In the genomic region with DNA sequence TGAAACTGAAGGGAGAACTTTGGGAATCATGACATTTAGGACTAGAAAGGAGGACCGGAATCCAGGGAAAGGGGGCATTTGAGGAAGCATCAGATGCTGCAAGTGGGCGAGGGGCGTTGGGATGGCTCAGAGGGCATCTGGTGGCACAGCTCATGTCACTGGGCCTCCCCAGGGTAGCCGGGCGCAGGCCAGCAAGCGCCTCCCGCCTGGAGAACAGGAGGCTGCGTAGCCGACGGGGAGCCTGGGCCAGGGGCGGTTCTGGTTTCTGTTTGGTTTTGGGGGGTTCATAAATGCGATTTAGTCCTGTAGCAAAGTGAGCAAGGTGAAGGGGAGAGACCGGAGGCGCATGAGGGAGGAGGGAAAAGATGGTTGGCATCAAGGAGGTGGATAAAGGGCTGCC, we compare ENCODE assay signal across 12 cellular contexts. TPM values are rescaled to one million over a fixed set of nuclear protein-coding genes. Genes with fewer than 3 reads are reported as not detected.
DNase-seq lines count a peak whose midpoint lies in the region; ATAC-seq and TF ChIP-seq lines count a peak whose summit lies in the region.
"Had no signal": no experiment of that assay in that cellular context is flagged by ENCODE, and none has a peak within 500 bp of the region (broad histone marks: within the 10 kb centered on the region; RNA-seq: fewer than 3 reads in every experiment).

No MANE protein-coding gene starts in this region.

- peaks cover 16% of the 10 kb centered on the region for H3K27me3 ChIP-seq in Panc1 (ENCODE audit: control insufficient read depth, insufficient read depth, low read length)
- H3K27me3 ChIP-seq in neural progenitor cell: peaks cover 63% of the 10 kb centered on the region
- H3K27me3 ChIP-seq in gastroesophageal sphincter: peaks cover 66% of the 10 kb centered on the region

- TF ChIP-seq EP300 in gastroesophageal sphincter (IDR thresholded peaks at IDR 0.05): no peak

- no peaks in the 10 kb centered on the region for H3K9me3 ChIP-seq in Panc1 (ENCODE audit: control insufficient read depth, insufficient read depth, low read depth, low read length)
- H3K9me3 ChIP-seq in neural progenitor cell (ENCODE audit: low read depth): no peaks in the 10 kb centered on the region
- H3K9me3 ChIP-seq in gastroesophageal sphincter: no peaks in the 10 kb centered on the region
- H3K9me3 ChIP-seq: psoas muscle had no signal

- WGBS in gastroesophageal sphincter (ENCODE audit: low coverage in 1 of 2), 2 donors: 70% methylated on average over 14 of the region's 14 CpGs; no CpG with 5 or more reads in 1 of the 2 donors

- peaks cover 57% of the 10 kb centered on the region for H3K36me3 Mint-ChIP-seq in Calu3 (ENCODE audit: insufficient read depth, unreplicated experiment)
- peaks cover 9% of the 10 kb centered on the region for H3K36me3 Mint-ChIP-seq in endothelial cell (ENCODE audit: low read depth, unreplicated experiment)
- H3K36me3 Mint-ChIP-seq in neural progenitor cell: no peaks in the 10 kb centered on the region

- H3K4me2 ChIP-seq in neural progenitor cell: peak overlapping the region; percentile 88

- no peaks in the 10 kb centered on the region for H3K79me2 ChIP-seq in neural progenitor cell (ENCODE audit: low read depth)

- BruUV-seq in Calu3 (replicated peaks; lab: Mats Ljungman, UMichigan) (no TSS peak), Panc1 (replicated peaks; lab: Mats Ljungman, UMichigan) (no TSS peak)

- TF ChIP-seq POLR2A in gastroesophageal sphincter (IDR thresholded peaks at IDR 0.05): no peak

- H3K4me1 ChIP-seq in Panc1 (ENCODE audit: control insufficient read depth, insufficient read depth, low read length): 0 out of 2 replicates have a peak, but pooled peaks cover 5% of the 10 kb centered on the region
- H3K4me1 ChIP-seq in neural progenitor cell: peaks cover 14% of the 10 kb centered on the region
- peaks cover 0 to 15% (median 0%) of the 10 kb centered on the region in 3 donors for H3K4me1 ChIP-seq in gastroesophageal sphincter
- H3K4me1 ChIP-seq: psoas muscle had no signal

- TF ChIP-seq CTCF in Calu3 (IDR thresholded peaks at IDR 0.05; ENCODE audit: unreplicated experiment): no peak
- no peak for TF ChIP-seq CTCF in Panc1 (IDR thresholded peaks at IDR 0.05)
- TF ChIP-seq CTCF in endothelial cell (IDR thresholded peaks at IDR 0.05; ENCODE audit: unreplicated experiment): no peak
- no peak for TF ChIP-seq CTCF in neural progenitor cell (IDR thresholded peaks at IDR 0.05)
- TF ChIP-seq CTCF in gastroesophageal sphincter (IDR thresholded peaks at IDR 0.05): no peak

- H2AFZ ChIP-seq in neural progenitor cell (replicated peaks): peak overlapping the region; percentile 100

- no peaks in the 10 kb centered on the region for H4K20me1 ChIP-seq in neural progenitor cell (ENCODE audit: low read depth)

- peak overlapping the region; percentile 82 for H3K4me3 Mint-ChIP-seq in Calu3 (ENCODE audit: low read depth, unreplicated experiment)
- H3K4me3 Mint-ChIP-seq in endothelial cell (ENCODE audit: unreplicated experiment): peak overlapping the region; percentile 65
- H3K4me3 Mint-ChIP-seq in neural progenitor cell: peak overlapping the region; percentile 68

- DNase-seq in Calu3 (no peak), Panc1 (ENCODE audit: low read depth, low spot score) (no peak), endothelial cell (ENCODE audit: low spot score) (no peak), neural progenitor cell (ENCODE audit: low spot score) (no peak), COR-L47 (lab: John Stamatoyannopoulos, UW) (no peak)
- DNase-seq: activated CD4-positive, alpha-beta T cell treated with anti-CD3 and anti-CD28 coated beads for 4 hours; C1 segment of cervical spinal cord; psoas muscle had no signal

- H3K4me1 Mint-ChIP-seq in Calu3 (ENCODE audit: low read depth, unreplicated experiment) (peaks cover 54% of the 10 kb centered on the region), endothelial cell (ENCODE audit: unreplicated experiment) (peaks cover 21% of the 10 kb centered on the region), neural progenitor cell (peaks cover 10% of the 10 kb centered on the region)

- POLR2A ChIA-PET in Panc1 (lab: Charles Lee): no interaction called here

- peaks cover 9% of the 10 kb centered on the region for H3F3A ChIP-seq in neural progenitor cell (ENCODE audit: low read depth)

- in situ Hi-C loops in Panc1 (cut with HindIII; ENCODE audit: low pct_unique_long_range_greater_than_20kb, low sequenced_read_pairs): no loop called here

- no peaks in the 10 kb centered on the region for H3K27me3 Mint-ChIP-seq in Calu3 (ENCODE audit: unreplicated experiment)
- peaks cover 22% of the 10 kb centered on the region for H3K27me3 Mint-ChIP-seq in endothelial cell (ENCODE audit: unreplicated experiment)
- peaks cover 42% of the 10 kb centered on the region for H3K27me3 Mint-ChIP-seq in neural progenitor cell (ENCODE audit: insufficient read depth, low read depth)

- no peak overlapping the region for H3K27ac ChIP-seq in Panc1 (ENCODE audit: low read length)
- no peak overlapping the region for H3K27ac ChIP-seq in neural progenitor cell
- no peak overlapping the region for H3K27ac ChIP-seq in gastroesophageal sphincter
- H3K27ac ChIP-seq: psoas muscle had no signal

- H3K9me3 Mint-ChIP-seq in Calu3 (ENCODE audit: low read depth, unreplicated experiment) (no peaks in the 10 kb centered on the region), endothelial cell (ENCODE audit: unreplicated experiment) (no peaks in the 10 kb centered on the region), neural progenitor cell (no peaks in the 10 kb centered on the region)

- CTCF ChIA-PET in Calu3 (lab: Charles Lee) (no interaction called here), Panc1 (lab: Charles Lee) (no interaction called here)

- ATAC-seq in Panc1 (no peak), gastroesophageal sphincter (no peak), HG03095 (IDR thresholded peaks at IDR 0.05; ENCODE audit: unreplicated experiment) (no peak), HG03442 (IDR thresholded peaks at IDR 0.05; ENCODE audit: unreplicated experiment) (no peak)

- intact Hi-C loops in Calu3 (cut with micrococcal nuclease; ENCODE audit: unreplicated experiment): no loop called here
- intact Hi-C loops in Panc1 (cut with micrococcal nuclease; ENCODE audit: unreplicated experiment): no loop called here

- H3K36me3 ChIP-seq in Panc1 (ENCODE audit: control insufficient read depth, insufficient read depth, low read length) (no peaks in the 10 kb centered on the region; the same call in 1 of the 2 replicates), neural progenitor cell (no peaks in the 10 kb centered on the region), gastroesophageal sphincter (no peaks in the 10 kb centered on the region)

- H3K27ac Mint-ChIP-seq in Calu3 (ENCODE audit: unreplicated experiment) (peak overlapping the region; percentile 83), endothelial cell (ENCODE audit: unreplicated experiment) (no peak overlapping the region), neural progenitor cell (no peak overlapping the region)

- no peak overlapping the region for H3K9ac ChIP-seq in neural progenitor cell

- peak overlapping the region; percentile 19 to 25; a peak in 2 of 4 replicates for H3K4me3 ChIP-seq in Panc1 (ENCODE audit: low read depth in 2 of 2, low read length in 2 of 2)
- H3K4me3 ChIP-seq in neural progenitor cell: peak overlapping the region; percentile 47
- H3K4me3 ChIP-seq in gastroesophageal sphincter: peak overlapping the region in 1 of 2 donors; percentile 46

RNA-seq across cellular contexts. Expression of gene ST14, which starts 0.4 kb away (rescaled TPM):
- total RNA-seq in Calu3 (2022) (153 and 174 TPM in 2 replicates), Panc1 (2021; ENCODE audit: unreplicated experiment) (1.8 TPM), endothelial cell (ENCODE audit: unreplicated experiment) (8.7 TPM), neural progenitor cell (ENCODE audit: low replicate concordance) (1.4 and 2.4 TPM in 2 replicates), gastroesophageal sphincter (10 to 100 TPM in 1 of 4 donors, 1 to 10 TPM in 2, under 1 TPM in 1; 0.62 to 16.5 (median 1.8) TPM)
- 1.9 TPM for polyA plus RNA-seq in Panc1 (2012; ENCODE audit: insufficient read length)
- total RNA-seq: SK-MEL-5 had no signal
